8 cellular contexts compared by ENCODE assay signal in genomic region chr7:141073173-141073640, GRCh38. TPM values are rescaled to one million over a fixed set of nuclear protein-coding genes. Genes with fewer than 3 reads are reported as not detected.
A peak's percentile ranks its signal among the peaks of the same experiment; 100 is the strongest.
DNase-seq lines count a peak whose midpoint lies in the region; ATAC-seq and TF ChIP-seq lines count a peak whose summit lies in the region.

No MANE protein-coding gene starts in this region.

- H3K4me3 Mint-ChIP-seq in IgD-negative memory B cell (peak overlapping the region; percentile 19 to 88 (median 70)), glutamatergic neuron (ENCODE audit: unreplicated experiment) (peak overlapping the region; percentile 88), osteocyte (ENCODE audit: unreplicated experiment) (peak overlapping the region; percentile 77)

- no peak for TF ChIP-seq CTCF in glutamatergic neuron (IDR thresholded peaks at IDR 0.05; ENCODE audit: partially characterized antibody, unreplicated experiment)
- no peak for TF ChIP-seq CTCF in osteocyte (IDR thresholded peaks at IDR 0.05)

- H3K27me3 Mint-ChIP-seq in IgD-negative memory B cell (peaks cover 42% of the 10 kb centered on the region), glutamatergic neuron (ENCODE audit: unreplicated experiment) (peaks cover 11% of the 10 kb centered on the region), osteocyte (ENCODE audit: unreplicated experiment) (peaks cover 40% of the 10 kb centered on the region)

- H3K9me3 Mint-ChIP-seq in IgD-negative memory B cell (no peaks in the 10 kb centered on the region), glutamatergic neuron (ENCODE audit: unreplicated experiment) (peaks cover 19% of the 10 kb centered on the region), osteocyte (ENCODE audit: unreplicated experiment) (no peaks in the 10 kb centered on the region)

- H3K4me1 Mint-ChIP-seq in IgD-negative memory B cell (peaks cover 11 to 20% (median 12%) of the 10 kb centered on the region in 3 donors), glutamatergic neuron (ENCODE audit: low read depth, unreplicated experiment) (peaks cover 5% of the 10 kb centered on the region), osteocyte (ENCODE audit: unreplicated experiment) (peaks cover 32% of the 10 kb centered on the region)

- DNase-seq in D341Med (ENCODE audit: low spot score) (peak; percentile 70), glutamatergic neuron (peak; percentile 75), osteocyte (ENCODE audit: extremely low spot score, unreplicated experiment) (peak; percentile 86), HPDE6-E6E7 (ENCODE audit: extremely low spot score) (no peak)
- peak; percentile 64 for DNase-seq in activated effector memory CD4-positive, alpha-beta T cell treated with anti-CD3 and anti-CD28 coated beads, Interleukin-2, amount 50 U/mL, for 16 hours

- H3K36me3 Mint-ChIP-seq in IgD-negative memory B cell, result no peaks in the 10 kb centered on the region
- H3K36me3 Mint-ChIP-seq in glutamatergic neuron (ENCODE audit: unreplicated experiment), result no peaks in the 10 kb centered on the region
- H3K36me3 Mint-ChIP-seq in osteocyte (ENCODE audit: unreplicated experiment), result no peaks in the 10 kb centered on the region

- H3K27ac Mint-ChIP-seq in IgD-negative memory B cell (no peak overlapping the region), glutamatergic neuron (ENCODE audit: unreplicated experiment) (peak overlapping the region; percentile 57), osteocyte (ENCODE audit: unreplicated experiment) (no peak overlapping the region)

- ATAC-seq in GM21390 (IDR thresholded peaks at IDR 0.05; ENCODE audit: unreplicated experiment), result no peak
- ATAC-seq in GM18519 (IDR thresholded peaks at IDR 0.05; ENCODE audit: low FRiP score, unreplicated experiment), result no peak

RNA-seq across cellular contexts. Expression of gene TMEM178B, which starts 0.7 kb away (rescaled TPM):
- not detected for polyA plus RNA-seq in IgD-negative memory B cell
- total RNA-seq in glutamatergic neuron (ENCODE audit: unreplicated experiment) (49.8 TPM), osteocyte (0.70 and 0.99 TPM in 2 replicates)

RNA-seq across cellular contexts. Expression of gene MRPS33, which starts 58.5 kb away (rescaled TPM):
- 59.7 TPM for polyA plus RNA-seq in IgD-negative memory B cell
- total RNA-seq in glutamatergic neuron (ENCODE audit: unreplicated experiment), result 33.9 TPM
- 38.0 and 42.0 TPM in 2 replicates for total RNA-seq in osteocyte

Comparison
In these comparisons a context has a peak if more than half of its experiments do, and no peak if none do; other contexts are left out.
1. RNA of gene TMEM178B, which starts 0.7 kb away (total RNA-seq): 49.8 TPM in glutamatergic neuron (single experiment); 0.70 to 0.99 TPM in osteocyte; every median in the first group is over 10 times any median in the second.
2. Peak in every context shown above with its lines, with median percentiles within 50 percentile points of each other: H3K4me3 Mint-ChIP-seq.